ENCODE assay signal across 10 cellular contexts in the genomic region with DNA sequence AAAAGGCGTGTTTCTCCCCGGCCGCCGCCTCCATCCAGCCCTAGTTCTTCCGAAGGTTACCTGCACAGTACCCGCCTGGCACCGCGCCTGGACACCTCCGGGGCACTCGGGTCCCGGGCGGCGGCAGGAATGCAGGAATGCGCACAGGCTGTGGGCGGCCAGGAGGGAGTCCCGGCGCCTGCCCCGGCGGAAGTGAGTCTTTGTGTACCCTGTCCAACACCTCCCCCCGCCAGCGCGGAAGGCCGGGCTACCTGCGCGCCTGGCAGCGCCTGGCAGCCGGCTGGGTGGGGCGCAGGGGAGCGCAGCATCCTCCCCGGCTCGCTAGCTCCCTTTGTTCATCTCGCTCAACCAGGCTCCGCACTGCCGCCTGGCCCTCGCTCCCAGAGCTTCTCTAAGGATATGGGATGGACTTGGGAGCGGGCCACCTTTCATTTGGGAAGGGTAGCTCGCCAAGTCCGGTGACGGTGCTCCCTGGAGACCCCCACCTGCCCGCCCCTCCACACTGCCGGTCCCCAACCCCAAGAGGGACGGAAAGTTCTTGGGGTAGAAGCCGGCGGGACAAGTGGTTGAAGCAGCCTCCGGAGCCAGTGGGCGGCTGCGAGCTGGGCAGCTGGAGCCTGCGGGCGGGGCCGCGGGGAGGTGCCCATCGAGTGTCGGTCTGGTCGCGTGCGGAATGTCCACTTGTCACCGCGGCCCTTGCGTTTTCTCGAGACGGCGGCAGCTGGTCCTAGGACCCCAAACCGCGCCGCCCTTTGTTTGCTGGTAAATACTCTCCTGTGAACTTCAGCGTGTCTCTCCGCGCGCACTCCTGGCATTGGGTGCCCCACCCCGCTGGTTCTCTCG. TPM values are rescaled to one million over a fixed set of nuclear protein-coding genes. Genes with fewer than 3 reads are reported as not detected.
DNase-seq lines count a peak whose midpoint lies in the region; FAIRE-seq and TF ChIP-seq lines count a peak whose summit lies in the region.
"Had no signal": no experiment of that assay in that cellular context is flagged by ENCODE, and none has a peak within 500 bp of the region (broad histone marks: within the 10 kb centered on the region; RNA-seq: fewer than 3 reads in every experiment).

No MANE protein-coding gene starts in this region.

- no peak overlapping the region for H3K27ac Mint-ChIP-seq in T-helper 2 cell treated with Interferon-gamma antibody and Interleukin-4, amounts not matched to agents 5 μg/mL and 100 μg/mL, for 36 hours

- peaks cover 33% of the 10 kb centered on the region for H3K27me3 Mint-ChIP-seq in T-helper 2 cell treated with Interferon-gamma antibody and Interleukin-4, amounts not matched to agents 5 μg/mL and 100 μg/mL, for 36 hours (ENCODE audit: low read depth)

- peaks cover 3% of the 10 kb centered on the region for H3K27me3 ChIP-seq in bronchial epithelial cell (ENCODE audit: control insufficient read depth, insufficient read depth, low read length)
- H3K27me3 ChIP-seq in liver (ENCODE audit: control insufficient read depth in 4 of 4, insufficient read depth in 4 of 4, low read length in 3 of 4) = peaks cover 0 to 17% (median 9%) of the 10 kb centered on the region in 4 donors

- peak; percentile 48 to 52 for DNase-seq in NCI-H524 (lab: John Stamatoyannopoulos, UW)
- no peak for DNase-seq in NCI-H524 treated with DMSO at 0.1 percent for 48 hours (lab: John Stamatoyannopoulos, UW)
- peak; percentile 37 for DNase-seq in bronchial epithelial cell (ENCODE audit: low read depth)
- DNase-seq in ureter (ENCODE audit: low spot score) = peak; percentile 56
- no peak for DNase-seq in T-helper 2 cell treated with Interferon-gamma antibody and Interleukin-4, amounts not matched to agents 5 μg/mL and 100 μg/mL, for 36 hours (ENCODE audit: low spot score)
- no peak for DNase-seq in NCI-H526 treated with DMSO at 0.1 percent for 48 hours (lab: John Stamatoyannopoulos, UW)
- no peak for DNase-seq in inferior parietal cortex (ENCODE audit: extremely low spot score)

- peak overlapping the region; percentile 31 to 41 for H3K27ac ChIP-seq in liver (ENCODE audit: low read depth in 1 of 2, low read length in 2 of 2)
- H3K27ac ChIP-seq: C4-2B had no signal

- TF ChIP-seq CTCF in bronchial epithelial cell (IDR thresholded peaks at IDR 0.05; ENCODE audit: insufficient read depth, low read length, severe bottlenecking) (no peak), liver (IDR thresholded peaks at IDR 0.05; ENCODE audit: low read depth, low read length, missing input control) (no peak)

- WGBS in liver = 3% methylated on average over 71 of the region's 71 CpGs

- no peaks in the 10 kb centered on the region for H3K9me3 Mint-ChIP-seq in T-helper 2 cell treated with Interferon-gamma antibody and Interleukin-4, amounts not matched to agents 5 μg/mL and 100 μg/mL, for 36 hours

- H3K9me3 ChIP-seq in liver (ENCODE audit: control insufficient read depth in 4 of 4, low read length in 3 of 4) = no peaks in the 10 kb centered on the region

- H3K36me3 ChIP-seq in bronchial epithelial cell (ENCODE audit: control insufficient read depth, insufficient read depth, low read length) = no peaks in the 10 kb centered on the region
- H3K36me3 ChIP-seq in liver (ENCODE audit: control insufficient read depth in 4 of 4, insufficient read depth in 3 of 4, low read depth in 1 of 4, low read length in 3 of 4) = no peaks in the 10 kb centered on the region

- H3K4me1 ChIP-seq in liver (ENCODE audit: control insufficient read depth in 4 of 4, insufficient read depth in 4 of 4, low read length in 3 of 4) = peaks cover 5 to 14% (median 11%) of the 10 kb centered on the region in 4 donors

- H3K9ac ChIP-seq in liver (ENCODE audit: low read depth in 1 of 2, low read length in 2 of 2) = no peak overlapping the region

- TF ChIP-seq RAD21 in liver (IDR thresholded peaks at IDR 0.05) = no peak

- no peaks in the 10 kb centered on the region for H3K36me3 Mint-ChIP-seq in T-helper 2 cell treated with Interferon-gamma antibody and Interleukin-4, amounts not matched to agents 5 μg/mL and 100 μg/mL, for 36 hours (ENCODE audit: low read depth)

- H3K4me3 Mint-ChIP-seq in T-helper 2 cell treated with Interferon-gamma antibody and Interleukin-4, amounts not matched to agents 5 μg/mL and 100 μg/mL, for 36 hours = no peak overlapping the region

- H3K4me1 Mint-ChIP-seq in T-helper 2 cell treated with Interferon-gamma antibody and Interleukin-4, amounts not matched to agents 5 μg/mL and 100 μg/mL, for 36 hours (ENCODE audit: low read depth) = no peaks in the 10 kb centered on the region

- peak overlapping the region; percentile 18 for H3K4me3 ChIP-seq in bronchial epithelial cell (ENCODE audit: low read depth, low read length)
- H3K4me3 ChIP-seq in liver (ENCODE audit: low read depth in 1 of 3, low read length in 3 of 3) = peak overlapping the region in 2 of 3 donors; percentile 22 to 51

- FAIRE-seq in bronchial epithelial cell (lab: Jason Lieb, UNC) = no peak

TF ChIP-seq in liver, 16 proteins besides CTCF, POLR2A, EP300 and RAD21:
- TF ChIP-seq SP1 (IDR thresholded peaks at IDR 0.05) (no peak), HNF4G (IDR thresholded peaks at IDR 0.05) (no peak), TAF1 (conservative IDR thresholded peaks at IDR 0.05) (no peak), FOXA2 (IDR thresholded peaks at IDR 0.05) (no peak), FOXA1 (IDR thresholded peaks at IDR 0.05) (no peak), EGR1 (IDR thresholded peaks at IDR 0.05; ENCODE audit: low read depth in 2 of 2) (no peak), YY1 (IDR thresholded peaks at IDR 0.05) (no peak), JUND (IDR thresholded peaks at IDR 0.05) (no peak), HNF4A (conservative IDR thresholded peaks at IDR 0.05) (no peak), NR2F2 (IDR thresholded peaks at IDR 0.05) (no peak), RXRA (IDR thresholded peaks at IDR 0.05) (no peak), GABPA (IDR thresholded peaks at IDR 0.05 in 1 of 2, conservative IDR thresholded peaks at IDR 0.05 in 1 of 2) (no peak)
- TF ChIP-seq, protein P1, sequence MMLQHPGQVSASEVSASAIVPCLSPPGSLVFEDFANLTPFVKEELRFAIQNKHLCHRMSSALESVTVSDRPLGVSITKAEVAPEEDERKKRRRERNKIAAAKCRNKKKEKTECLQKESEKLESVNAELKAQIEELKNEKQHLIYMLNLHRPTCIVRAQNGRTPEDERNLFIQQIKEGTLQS (IDR thresholded peaks at IDR 0.05) = no peak
- TF ChIP-seq, protein P2, sequence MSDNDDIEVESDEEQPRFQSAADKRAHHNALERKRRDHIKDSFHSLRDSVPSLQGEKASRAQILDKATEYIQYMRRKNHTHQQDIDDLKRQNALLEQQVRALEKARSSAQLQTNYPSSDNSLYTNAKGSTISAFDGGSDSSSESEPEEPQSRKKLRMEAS (IDR thresholded peaks at IDR 0.05) = no peak
- TF ChIP-seq, protein P3, sequence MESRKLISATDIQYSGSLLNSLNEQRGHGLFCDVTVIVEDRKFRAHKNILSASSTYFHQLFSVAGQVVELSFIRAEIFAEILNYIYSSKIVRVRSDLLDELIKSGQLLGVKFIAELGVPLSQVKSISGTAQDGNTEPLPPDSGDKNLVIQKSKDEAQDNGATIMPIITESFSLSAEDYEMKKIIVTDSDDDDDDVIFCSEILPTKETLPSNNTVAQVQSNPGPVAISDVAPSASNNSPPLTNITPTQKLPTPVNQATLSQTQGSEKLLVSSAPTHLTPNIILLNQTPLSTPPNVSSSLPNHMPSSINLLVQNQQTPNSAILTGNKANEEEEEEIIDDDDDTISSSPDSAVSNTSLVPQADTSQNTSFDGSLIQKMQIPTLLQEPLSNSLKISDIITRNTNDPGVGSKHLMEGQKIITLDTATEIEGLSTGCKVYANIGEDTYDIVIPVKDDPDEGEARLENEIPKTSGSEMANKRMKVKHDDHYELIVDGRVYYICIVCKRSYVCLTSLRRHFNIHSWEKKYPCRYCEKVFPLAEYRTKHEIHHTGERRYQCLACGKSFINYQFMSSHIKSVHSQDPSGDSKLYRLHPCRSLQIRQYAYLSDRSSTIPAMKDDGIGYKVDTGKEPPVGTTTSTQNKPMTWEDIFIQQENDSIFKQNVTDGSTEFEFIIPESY (IDR thresholded peaks at IDR 0.05) = no peak
- TF ChIP-seq, protein P4, sequence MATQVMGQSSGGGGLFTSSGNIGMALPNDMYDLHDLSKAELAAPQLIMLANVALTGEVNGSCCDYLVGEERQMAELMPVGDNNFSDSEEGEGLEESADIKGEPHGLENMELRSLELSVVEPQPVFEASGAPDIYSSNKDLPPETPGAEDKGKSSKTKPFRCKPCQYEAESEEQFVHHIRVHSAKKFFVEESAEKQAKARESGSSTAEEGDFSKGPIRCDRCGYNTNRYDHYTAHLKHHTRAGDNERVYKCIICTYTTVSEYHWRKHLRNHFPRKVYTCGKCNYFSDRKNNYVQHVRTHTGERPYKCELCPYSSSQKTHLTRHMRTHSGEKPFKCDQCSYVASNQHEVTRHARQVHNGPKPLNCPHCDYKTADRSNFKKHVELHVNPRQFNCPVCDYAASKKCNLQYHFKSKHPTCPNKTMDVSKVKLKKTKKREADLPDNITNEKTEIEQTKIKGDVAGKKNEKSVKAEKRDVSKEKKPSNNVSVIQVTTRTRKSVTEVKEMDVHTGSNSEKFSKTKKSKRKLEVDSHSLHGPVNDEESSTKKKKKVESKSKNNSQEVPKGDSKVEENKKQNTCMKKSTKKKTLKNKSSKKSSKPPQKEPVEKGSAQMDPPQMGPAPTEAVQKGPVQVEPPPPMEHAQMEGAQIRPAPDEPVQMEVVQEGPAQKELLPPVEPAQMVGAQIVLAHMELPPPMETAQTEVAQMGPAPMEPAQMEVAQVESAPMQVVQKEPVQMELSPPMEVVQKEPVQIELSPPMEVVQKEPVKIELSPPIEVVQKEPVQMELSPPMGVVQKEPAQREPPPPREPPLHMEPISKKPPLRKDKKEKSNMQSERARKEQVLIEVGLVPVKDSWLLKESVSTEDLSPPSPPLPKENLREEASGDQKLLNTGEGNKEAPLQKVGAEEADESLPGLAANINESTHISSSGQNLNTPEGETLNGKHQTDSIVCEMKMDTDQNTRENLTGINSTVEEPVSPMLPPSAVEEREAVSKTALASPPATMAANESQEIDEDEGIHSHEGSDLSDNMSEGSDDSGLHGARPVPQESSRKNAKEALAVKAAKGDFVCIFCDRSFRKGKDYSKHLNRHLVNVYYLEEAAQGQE (IDR thresholded peaks at IDR 0.05) = no peak

RNA-seq across cellular contexts. Expression of a gene that starts 1.2 kb away (rescaled TPM):
- total RNA-seq in bronchial epithelial cell (not detected in 2 replicates), liver (1 to 10 TPM; 3.1 to 3.6 TPM), ureter (1.4 TPM)
- 1 to 10 TPM; 1.0 to 1.4 TPM for polyA plus RNA-seq in liver
- total RNA-seq: pulmonary artery endothelial cell had no signal

Comparison
In these comparisons a context has a peak if more than half of its experiments do, and no peak if none do; other contexts are left out.
1. DNase-seq: peak in NCI-H524 (2 of 2), bronchial epithelial cell (single experiment) and ureter (single experiment); none in NCI-H524 treated with DMSO at 0.1 percent for 48 hours (single experiment), T-helper 2 cell treated with Interferon-gamma antibody and Interleukin-4, amounts not matched to agents 5 μg/mL and 100 μg/mL, for 36 hours (single experiment), NCI-H526 treated with DMSO at 0.1 percent for 48 hours (single experiment) and inferior parietal cortex (single experiment).